In the genomic region with DNA sequence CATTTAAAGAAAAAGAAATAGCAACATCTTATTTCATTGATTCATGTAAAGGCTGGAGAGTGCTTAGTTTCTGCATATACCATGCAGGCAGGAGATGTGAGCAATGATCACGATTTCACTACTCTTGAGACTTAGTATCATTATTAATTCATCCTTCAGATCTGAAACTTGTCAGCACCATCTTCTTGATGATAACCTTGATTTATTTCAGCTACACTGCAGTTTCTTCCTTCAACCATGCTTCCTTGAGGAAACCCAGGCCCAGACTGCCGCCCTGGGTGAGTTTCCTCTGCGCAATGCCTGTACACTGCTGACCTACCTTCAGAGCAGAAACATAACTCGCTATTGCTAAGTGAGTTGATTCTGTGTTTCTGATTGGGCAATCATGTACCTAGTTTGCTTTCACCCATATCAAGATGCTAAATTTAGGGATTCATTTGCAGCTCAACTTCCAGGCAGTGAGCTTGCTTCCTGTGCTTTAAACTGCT, we compare ENCODE assay signal across 12 cellular contexts. TPM values are rescaled to one million over a fixed set of nuclear protein-coding genes. Genes with fewer than 3 reads are reported as not detected.
A peak's percentile ranks its signal among the peaks of the same experiment; 100 is the strongest.
DNase-seq lines count a peak whose midpoint lies in the region; ATAC-seq, FAIRE-seq and TF ChIP-seq lines count a peak whose summit lies in the region.
"Had no signal": no experiment of that assay in that cellular context is flagged by ENCODE, and none has a peak within 500 bp of the region (broad histone marks: within the 10 kb centered on the region; RNA-seq: fewer than 3 reads in every experiment).

No MANE protein-coding gene starts in this region.

- peaks cover 12% of the 10 kb centered on the region for H3K27me3 Mint-ChIP-seq in activated CD4-positive, alpha-beta T cell treated with anti-CD3 and anti-CD28 coated beads for 36 hours

- ATAC-seq in activated CD4-positive, alpha-beta T cell treated with anti-CD3 and anti-CD28 coated beads for 36 hours, result peak; percentile 80
- peak; percentile 67 for ATAC-seq in HG02642 (IDR thresholded peaks at IDR 0.05; ENCODE audit: poor library complexity, unreplicated experiment)
- ATAC-seq in GM12878, result no peak
- peak; percentile 81 for ATAC-seq in stimulated activated effector memory CD8-positive, alpha-beta T cell treated with anti-CD3 and anti-CD28 coated beads, Interleukin-12 subunit alpha, Interleukin-12 subunit beta, amount 100 ng/mL, for 72 hours

- H3K9ac ChIP-seq in GM12878 (ENCODE audit: control insufficient read depth, insufficient read depth, low read length), result no peak overlapping the region

- TF ChIP-seq RAD21 in GM12878 (IDR thresholded peaks at IDR 0.05; ENCODE audit: insufficient read depth, low read depth, low read length), result no peak

- POLR2A ChIA-PET in activated CD4-positive, alpha-beta T cell treated with anti-CD3 and anti-CD28 coated beads for 36 hours (lab: Charles Lee), result interaction anchor here (0.6 kb wide), 1 partner anchor 16 kb away, joined by 4 read pairs; no protein-coding TSS in a partner anchor
- POLR2A ChIA-PET in GM12878 (lab: Charles Lee), result no interaction called here

- no peak overlapping the region for H3K4me3 ChIP-seq in GM12878
- H3K4me3 ChIP-seq: lower lobe of right lung had no signal

- FAIRE-seq in GM12878 (lab: Jason Lieb, UNC), result peak; percentile 44
- FAIRE-seq: GM18507 had no signal

- in situ Hi-C loops in GM12878 (cut with MboI), result no loop called here

- no peak for TF ChIP-seq CTCF in GM12878 (IDR thresholded peaks at IDR 0.05 in 2 of 3, conservative IDR thresholded peaks at IDR 0.05 in 1 of 3; ENCODE audit: control insufficient read depth in 2 of 3, extremely low read depth in 1 of 3, insufficient read depth in 1 of 3, low read depth in 3 of 3, low read length in 3 of 3)

- H3K9me3 ChIP-seq in GM12878 (replicated peaks; ENCODE audit: control insufficient read depth, insufficient read depth, low read length), result no peaks in the 10 kb centered on the region
- H3K9me3 ChIP-seq: lower lobe of right lung had no signal

- SMC1A ChIA-PET in GM12878 (lab: Charles Lee; ENCODE audit: uncharacterized antibody, unreplicated experiment), result no interaction called here

- H3K4me1 Mint-ChIP-seq in activated CD4-positive, alpha-beta T cell treated with anti-CD3 and anti-CD28 coated beads for 36 hours, result peaks cover 16% of the 10 kb centered on the region
- peaks cover 11% of the 10 kb centered on the region for H3K4me1 Mint-ChIP-seq in stimulated activated effector memory CD8-positive, alpha-beta T cell treated with anti-CD3 and anti-CD28 coated beads, Interleukin-12 subunit alpha, Interleukin-12 subunit beta, amount 100 ng/mL, for 72 hours

- no peak overlapping the region for H3K4me3 Mint-ChIP-seq in activated CD4-positive, alpha-beta T cell treated with anti-CD3 and anti-CD28 coated beads for 36 hours
- no peak overlapping the region for H3K4me3 Mint-ChIP-seq in stimulated activated effector memory CD8-positive, alpha-beta T cell treated with anti-CD3 and anti-CD28 coated beads, Interleukin-12 subunit alpha, Interleukin-12 subunit beta, amount 100 ng/mL, for 72 hours

- intact Hi-C loops in activated CD4-positive, alpha-beta T cell treated with anti-CD3 and anti-CD28 coated beads for 36 hours (cut with DNase I, micrococcal nuclease), result no loop called here
- intact Hi-C loops in GM12878 (cut with micrococcal nuclease; ENCODE audit: unreplicated experiment), result no loop called here

- H3K4me1 ChIP-seq in GM12878 (ENCODE audit: control insufficient read depth, insufficient read depth, low read length), result peaks cover 11% of the 10 kb centered on the region

- 10% methylated on average over 4 of the region's 4 CpGs for WGBS in GM12878 (ENCODE audit: insufficient coverage, insufficient replicate concordance, low lambda C conversion rate, missing lambda C conversion rate)

- H3K79me2 ChIP-seq in GM12878 (ENCODE audit: control insufficient read depth, insufficient read depth, low read length), result no peaks in the 10 kb centered on the region

- H3K36me3 Mint-ChIP-seq in activated CD4-positive, alpha-beta T cell treated with anti-CD3 and anti-CD28 coated beads for 36 hours (ENCODE audit: low read depth), result no peaks in the 10 kb centered on the region
- H3K36me3 Mint-ChIP-seq in stimulated activated effector memory CD8-positive, alpha-beta T cell treated with anti-CD3 and anti-CD28 coated beads, Interleukin-12 subunit alpha, Interleukin-12 subunit beta, amount 100 ng/mL, for 72 hours, result no peaks in the 10 kb centered on the region

- H3K36me3 ChIP-seq in GM12878 (ENCODE audit: control insufficient read depth in 2 of 2, insufficient read depth in 2 of 2, low read length in 1 of 2), result no peaks in the 10 kb centered on the region
- H3K36me3 ChIP-seq: lower lobe of right lung had no signal

- TF ChIP-seq EP300 in GM12878 (IDR thresholded peaks at IDR 0.05; ENCODE audit: borderline replicate concordance in 1 of 2, control insufficient read depth in 1 of 2, low read depth in 2 of 2, low read length in 2 of 2), result no peak

- no peaks in the 10 kb centered on the region for H4K20me1 ChIP-seq in GM12878 (ENCODE audit: control insufficient read depth, insufficient read depth)

- CTCF ChIA-PET in activated CD4-positive, alpha-beta T cell treated with anti-CD3 and anti-CD28 coated beads for 36 hours (lab: Charles Lee), result interaction anchor here (0.6 to 1.1 kb wide), 3 partner anchors 18 to 34 kb away, joined by 3 read pairs; no protein-coding TSS in a partner anchor
- CTCF ChIA-PET in GM12878 (lab: Yijun Ruan, JAX), result interaction anchor here (0.6 kb wide), 1 partner anchor 35 kb away, joined by 3 read pairs; no protein-coding TSS in a partner anchor

- TF ChIP-seq POLR2A in GM12878 (IDR thresholded peaks at IDR 0.05; ENCODE audit: low read depth, low read length), result no peak

- no peak overlapping the region; the same call in 1 of the 2 replicates for H3K27ac ChIP-seq in GM12878 (ENCODE audit: control insufficient read depth, insufficient read depth)
- H3K27ac ChIP-seq: lower lobe of right lung had no signal

- peak overlapping the region; percentile 65 for H3K4me2 ChIP-seq in GM12878 (ENCODE audit: control insufficient read depth, insufficient read depth)

- H2AFZ ChIP-seq in GM12878 (ENCODE audit: control insufficient read depth, low read depth, low read length), result peak overlapping the region; percentile 75

- no peak for DNase-seq in activated CD4-positive, alpha-beta T cell treated with anti-CD3 and anti-CD28 coated beads for 36 hours
- DNase-seq in activated CD4-positive, alpha-beta T cell treated with anti-CD3 and anti-CD28 coated beads, Interleukin-2, amount 50 U/mL, for 48 hours, result no peak
- DNase-seq in GM12878 (ENCODE audit: low read depth, low spot score), result no peak
- no peak for DNase-seq in stimulated activated effector memory CD8-positive, alpha-beta T cell treated with anti-CD3 and anti-CD28 coated beads, Interleukin-12 subunit alpha, Interleukin-12 subunit beta, amount 100 ng/mL, for 72 hours (ENCODE audit: low spot score in 2 of 2)
- DNase-seq in RKO (ENCODE audit: low spot score), result no peak
- no peak for DNase-seq in UCSD-AML1 (lab: John Stamatoyannopoulos, UW; ENCODE audit: unreplicated experiment)
- no peak for DNase-seq in NAMALWA (ENCODE audit: low spot score)
- DNase-seq: activated CD8-positive, alpha-beta memory T cell treated with anti-CD3 and anti-CD28 coated beads, Interleukin-2, amount 50 U/mL, for 48 hours; lower lobe of right lung; NCI-H187 treated with DMSO at 0.1 percent for 48 hours had no signal

- no peak overlapping the region for H3K27ac Mint-ChIP-seq in activated CD4-positive, alpha-beta T cell treated with anti-CD3 and anti-CD28 coated beads for 36 hours
- H3K27ac Mint-ChIP-seq in stimulated activated effector memory CD8-positive, alpha-beta T cell treated with anti-CD3 and anti-CD28 coated beads, Interleukin-12 subunit alpha, Interleukin-12 subunit beta, amount 100 ng/mL, for 72 hours, result no peak overlapping the region

- no peaks in the 10 kb centered on the region for H3K9me3 Mint-ChIP-seq in activated CD4-positive, alpha-beta T cell treated with anti-CD3 and anti-CD28 coated beads for 36 hours (ENCODE audit: low read depth)
- H3K9me3 Mint-ChIP-seq in stimulated activated effector memory CD8-positive, alpha-beta T cell treated with anti-CD3 and anti-CD28 coated beads, Interleukin-12 subunit alpha, Interleukin-12 subunit beta, amount 100 ng/mL, for 72 hours, result no peaks in the 10 kb centered on the region

- H3K27me3 ChIP-seq in GM12878 (replicated peaks in 1 of 2; ENCODE audit: control insufficient read depth in 2 of 2, insufficient read depth in 2 of 2, low read length in 1 of 2), result no peaks in the 10 kb centered on the region

- no TSS peak for BruUV-seq in GM12878 (replicated peaks; lab: Mats Ljungman, UMichigan)

- RAD21 ChIA-PET in GM12878 (lab: Charles Lee; ENCODE audit: unreplicated experiment), result no interaction called here

RNA-seq across cellular contexts. Expression of gene BCL10, which starts 13.5 kb away (rescaled TPM):
- total RNA-seq in activated CD4-positive, alpha-beta T cell treated with anti-CD3 and anti-CD28 coated beads for 36 hours, result 10 to 100 TPM; 28.3 to 28.8 TPM
- total RNA-seq in GM12878 (2013; cell fraction: nucleolus; rRNA removed), result 45.2 and 45.4 TPM in 2 replicates
- total RNA-seq in GM12878 (2014; rRNA removed) (20.0 and 22.6 TPM in 2 replicates), GM12878 (2014; rRNA removed; fragmentation: Illumina TruSeq; extraction: Trizol) (21.7 and 23.7 TPM in 2 replicates), GM12878 (2021) (25.3 and 28.1 TPM in 2 replicates)
- 8.6 TPM for polyA plus RNA-seq in GM12878 (2011; ENCODE audit: low read depth)
- polyA plus RNA-seq in GM12878 (2011; rRNA removed) (17.8 and 22.3 TPM in 2 replicates), GM12878 (2014; fragmentation: Illumina TruSeq; extraction: Trizol) (18.3 and 21.1 TPM in 2 replicates), GM12878 (2014; fragmentation: Nextera tagmentation; extraction: Ambion mirVana) (10 to 100 TPM; 16.7 to 19.0 TPM), GM12878 (2014; rRNA removed) (10.6 and 11.8 TPM in 2 replicates), GM12878 (2016; fragmentation: Nextera tagmentation; extraction: Ambion mirVana) (10 to 100 TPM; 26.8 to 35.2 TPM)
- 9.8 and 10.1 TPM in 2 replicates for polyA plus RNA-seq in GM12878 (2011; cell fraction: cytosol; rRNA removed)
- 8.8 TPM in 2 replicates for polyA plus RNA-seq in GM12878 (2011; cell fraction: nucleus; rRNA removed)
- polyA plus RNA-seq in GM12878 (2012), result 11.7 and 16.2 TPM in 2 replicates
- 28.8 and 29.7 TPM in 2 replicates for polyA minus RNA-seq in GM12878 (2011; rRNA and poly(A)+ RNA removed)
- polyA minus RNA-seq in GM12878 (2011; cell fraction: cytosol; rRNA and poly(A)+ RNA removed), result 12.2 and 12.8 TPM in 2 replicates
- polyA minus RNA-seq in GM12878 (2011; cell fraction: nucleus; rRNA and poly(A)+ RNA removed), result 46.5 and 60.1 TPM in 2 replicates

RNA-seq across cellular contexts. Expression of gene C1orf52, which starts 30.4 kb away (rescaled TPM):
- 10 to 100 TPM; 23.5 to 24.6 TPM for total RNA-seq in activated CD4-positive, alpha-beta T cell treated with anti-CD3 and anti-CD28 coated beads for 36 hours
- 27.3 and 46.0 TPM in 2 replicates for total RNA-seq in GM12878 (2013; cell fraction: nucleolus; rRNA removed)
- 20.4 and 26.8 TPM in 2 replicates for total RNA-seq in GM12878 (2014; rRNA removed)
- 16.4 and 16.6 TPM in 2 replicates for total RNA-seq in GM12878 (2014; rRNA removed; fragmentation: Illumina TruSeq; extraction: Trizol)
- 13.8 and 16.8 TPM in 2 replicates for total RNA-seq in GM12878 (2021)
- 8.3 TPM for polyA plus RNA-seq in GM12878 (2011; ENCODE audit: low read depth)
- polyA plus RNA-seq in GM12878 (2011; rRNA removed), result 22.9 and 34.8 TPM in 2 replicates
- 15.5 and 23.5 TPM in 2 replicates for polyA plus RNA-seq in GM12878 (2011; cell fraction: cytosol; rRNA removed)
- 29.2 and 30.7 TPM in 2 replicates for polyA plus RNA-seq in GM12878 (2011; cell fraction: nucleus; rRNA removed)
- 18.7 and 19.6 TPM in 2 replicates for polyA plus RNA-seq in GM12878 (2012)
- 12.8 and 15.1 TPM in 2 replicates for polyA plus RNA-seq in GM12878 (2014; fragmentation: Illumina TruSeq; extraction: Trizol)
- 10 to 100 TPM in 1 of 2 experiments, 1 to 10 TPM in 1; 9.4 to 17.1 TPM for polyA plus RNA-seq in GM12878 (2014; fragmentation: Nextera tagmentation; extraction: Ambion mirVana)
- polyA plus RNA-seq in GM12878 (2014; rRNA removed), result 18.1 and 27.3 TPM in 2 replicates
- polyA plus RNA-seq in GM12878 (2016; fragmentation: Nextera tagmentation; extraction: Ambion mirVana), result 10 to 100 TPM; 37.6 to 39.5 TPM
- 6.2 and 15.9 TPM in 2 replicates for polyA minus RNA-seq in GM12878 (2011; rRNA and poly(A)+ RNA removed)
- 5.6 and 14.2 TPM in 2 replicates for polyA minus RNA-seq in GM12878 (2011; cell fraction: cytosol; rRNA and poly(A)+ RNA removed)
- 10.6 and 15.5 TPM in 2 replicates for polyA minus RNA-seq in GM12878 (2011; cell fraction: nucleus; rRNA and poly(A)+ RNA removed)
